1 cellular context compared by ENCODE assay signal in genomic region chr20:17808782-17809181, GRCh38.
TF ChIP-seq lines count a peak whose summit lies in the region.

No MANE protein-coding gene starts in this region.

TF ChIP-seq in HepG2, 621 proteins besides CTCF, POLR2A, EP300 and RAD21 (continued from another document):
- TF ChIP-seq ARID5B (CRISPR knock-in tag; IDR thresholded peaks at IDR 0.05), result no peak
- TF ChIP-seq NR2F2 (IDR thresholded peaks at IDR 0.05; ENCODE audit: borderline replicate concordance, low read depth), result peak; percentile 24; the same call in 1 of the 2 replicates
- no peak for TF ChIP-seq TEAD3 (CRISPR knock-in tag; optimal IDR thresholded peaks at IDR 0.05; ENCODE audit: borderline replicate concordance)
- no peak for TF ChIP-seq ZNF484 (CRISPR knock-in tag; IDR thresholded peaks at IDR 0.05; ENCODE audit: borderline replicate concordance, low read depth)
- 0 out of 2 replicates have a peak, but pooled peaks have one; percentile 43 for TF ChIP-seq ZBTB38 (CRISPR knock-in tag; IDR thresholded peaks at IDR 0.05)
- TF ChIP-seq SALL1 (CRISPR knock-in tag; IDR thresholded peaks at IDR 0.05), result 0 out of 2 replicates have a peak, but pooled peaks have one; percentile 3
- TF ChIP-seq TBX2 (CRISPR knock-in tag; IDR thresholded peaks at IDR 0.05; ENCODE audit: borderline replicate concordance), result peak; percentile 52; the same call in 1 of the 2 replicates
- TF ChIP-seq DPF2 (CRISPR knock-in tag; IDR thresholded peaks at IDR 0.05; ENCODE audit: borderline replicate concordance, low read depth), result no peak
- TF ChIP-seq NBN (conservative IDR thresholded peaks at IDR 0.05), result no peak
- no peak for TF ChIP-seq TBL1XR1 (IDR thresholded peaks at IDR 0.05; ENCODE audit: borderline replicate concordance, low read length, partially characterized antibody)
- no peak for TF ChIP-seq SKI (IDR thresholded peaks at IDR 0.05; ENCODE audit: partially characterized antibody)
- TF ChIP-seq ZNF230 (CRISPR knock-in tag; IDR thresholded peaks at IDR 0.05), result 0 out of 2 replicates have a peak, but pooled peaks have one; percentile 72
- no peak for TF ChIP-seq ZBTB4 (CRISPR knock-in tag; IDR thresholded peaks at IDR 0.05; ENCODE audit: borderline replicate concordance)
- TF ChIP-seq ZNF552 (CRISPR knock-in tag; IDR thresholded peaks at IDR 0.05; ENCODE audit: borderline replicate concordance), result no peak
- TF ChIP-seq ETV6 (CRISPR knock-in tag; conservative IDR thresholded peaks at IDR 0.05), result no peak
- 0 out of 2 replicates have a peak, but pooled peaks have one; percentile 55 for TF ChIP-seq ZIK1 (CRISPR knock-in tag; IDR thresholded peaks at IDR 0.05; ENCODE audit: borderline replicate concordance, low read depth)
- TF ChIP-seq ZBTB25 (CRISPR knock-in tag; IDR thresholded peaks at IDR 0.05), result no peak
- 0 out of 2 replicates have a peak, but pooled peaks have one; percentile 21 for TF ChIP-seq MXD1 (CRISPR knock-in tag; IDR thresholded peaks at IDR 0.05)
- TF ChIP-seq ZNF564 (CRISPR knock-in tag; IDR thresholded peaks at IDR 0.05), result no peak
- no peak for TF ChIP-seq ZNF496 (CRISPR knock-in tag; IDR thresholded peaks at IDR 0.05; ENCODE audit: insufficient replicate concordance)
- TF ChIP-seq KLF9 (CRISPR knock-in tag; IDR thresholded peaks at IDR 0.05; ENCODE audit: low read depth), result no peak
- TF ChIP-seq ZFP36 (IDR thresholded peaks at IDR 0.05; ENCODE audit: borderline replicate concordance, low read depth, low read length, partially characterized antibody), result no peak
- no peak for TF ChIP-seq ATF2 (CRISPR knock-in tag; IDR thresholded peaks at IDR 0.05)
- TF ChIP-seq CENPT (CRISPR knock-in tag; IDR thresholded peaks at IDR 0.05; ENCODE audit: low read depth), result no peak
- TF ChIP-seq ZNF619 (CRISPR knock-in tag; IDR thresholded peaks at IDR 0.05), result 0 out of 2 replicates have a peak, but pooled peaks have one; percentile 18
- TF ChIP-seq GFI1 (CRISPR knock-in tag; IDR thresholded peaks at IDR 0.05; ENCODE audit: borderline replicate concordance), result peak; percentile 89
- TF ChIP-seq PAXIP1 (CRISPR knock-in tag; conservative IDR thresholded peaks at IDR 0.05), result peak; percentile 9; the same call in 1 of the 2 replicates
- TF ChIP-seq ZSCAN21 (CRISPR knock-in tag; IDR thresholded peaks at IDR 0.05; ENCODE audit: borderline replicate concordance), result no peak
- TF ChIP-seq PAF1 (CRISPR knock-in tag; IDR thresholded peaks at IDR 0.05), result no peak
- 0 out of 2 replicates have a peak, but pooled peaks have one; percentile 41 for TF ChIP-seq HIC2 (CRISPR knock-in tag; IDR thresholded peaks at IDR 0.05; ENCODE audit: low read depth)
- no peak for TF ChIP-seq MTF1 (CRISPR knock-in tag; IDR thresholded peaks at IDR 0.05)
